10 cellular contexts compared by ENCODE assay signal in genomic region chr10:72087392-72087968, GRCh38. TPM values are rescaled to one million over a fixed set of nuclear protein-coding genes. Genes with fewer than 3 reads are reported as not detected.
DNase-seq lines count a peak whose midpoint lies in the region; ATAC-seq, FAIRE-seq and TF ChIP-seq lines count a peak whose summit lies in the region.
"Had no signal": no experiment of that assay in that cellular context is flagged by ENCODE, and none has a peak within 500 bp of the region (broad histone marks: within the 10 kb centered on the region; RNA-seq: fewer than 3 reads in every experiment).

No MANE protein-coding gene starts in this region.

- POLR2A ChIA-PET in K562 (lab: Yijun Ruan, JAX), result interaction anchor here (1.1 kb wide), 1 partner anchor 39 kb away, joined by 3 read pairs; no protein-coding TSS in a partner anchor

- CTCF ChIA-PET in K562 (lab: Yijun Ruan, JAX; ENCODE audit: low intra/inter-chr PET ratio), result no interaction called here

- H3K4me2 ChIP-seq in K562 (ENCODE audit: insufficient read depth, low read length), result no peak overlapping the region

- no peaks in the 10 kb centered on the region for H3K9me3 ChIP-seq in K562 (replicated peaks; ENCODE audit: control insufficient read depth, insufficient read depth, low read depth, low read length)
- H3K9me3 ChIP-seq in suprapubic skin, result no peaks in the 10 kb centered on the region

- H3K9me1 ChIP-seq in K562 (ENCODE audit: control insufficient read depth, insufficient read depth, low read length), result no peaks in the 10 kb centered on the region

- H3K27ac ChIP-seq in K562 (ENCODE audit: extremely low read depth, low read depth, low read length) (no peak overlapping the region), suprapubic skin (no peak overlapping the region)
- H3K27ac ChIP-seq: 22Rv1 had no signal

- DNase-seq in DMS53 (lab: John Stamatoyannopoulos, UW) (peak; percentile 52), DMS53 treated with DMSO at 0.1 percent for 48 hours (lab: John Stamatoyannopoulos, UW; ENCODE audit: unreplicated experiment) (no peak), K562 (ENCODE audit: extremely low read depth in 1 of 4, low spot score in 3 of 4) (no peak), lower leg skin (ENCODE audit: low spot score in 2 of 2) (peak in 1 of 2 donors; percentile 83), suprapubic skin (ENCODE audit: low spot score in 2 of 2) (no peak)

- peaks cover 2 to 28% of the 10 kb centered on the region in 2 experiments; a peak in 4 of 5 replicates for H3K4me1 ChIP-seq in K562 (replicated peaks in 1 of 2; ENCODE audit: control insufficient read depth in 2 of 2, insufficient read depth in 2 of 2, low read length in 2 of 2)
- H3K4me1 ChIP-seq in suprapubic skin, result peaks cover 20% of the 10 kb centered on the region

- TF ChIP-seq RAD21 in K562 (CRISPR knock-in tag; conservative IDR thresholded peaks at IDR 0.05 in 1 of 2, IDR thresholded peaks at IDR 0.05 in 1 of 2), result no peak

- TF ChIP-seq EP300 in K562 (IDR thresholded peaks at IDR 0.05; ENCODE audit: low read length), result no peak
- TF ChIP-seq EP300 in suprapubic skin (IDR thresholded peaks at IDR 0.05), result no peak

- intact Hi-C loops in K562 (cut with micrococcal nuclease) (no loop called here), lower leg skin (cut with DNase I; ENCODE audit: low total_unique reads) (no loop called here)

- TF ChIP-seq POLR2A in K562 (conservative IDR thresholded peaks at IDR 0.05) (no peak), lower leg skin (IDR thresholded peaks at IDR 0.05) (no peak), suprapubic skin (IDR thresholded peaks at IDR 0.05) (no peak)

- ATAC-seq in K562, result no peak
- ATAC-seq in GM19324 (IDR thresholded peaks at IDR 0.05; ENCODE audit: low FRiP score, unreplicated experiment), result no peak
- no peak for ATAC-seq in HG02973 (IDR thresholded peaks at IDR 0.05; ENCODE audit: unreplicated experiment)
- no peak for ATAC-seq in HG03469 (IDR thresholded peaks at IDR 0.05; ENCODE audit: unreplicated experiment)
- ATAC-seq: Panc1 had no signal

- H3K27me3 ChIP-seq in K562 (ENCODE audit: control insufficient read depth in 2 of 2, insufficient read depth in 2 of 2, low read length in 2 of 2) (no peaks in the 10 kb centered on the region), suprapubic skin (peaks cover 29% of the 10 kb centered on the region)

- in situ Hi-C loops in K562 (cut with MboI), result no loop called here

- no TSS peak for BruUV-seq in K562 (replicated peaks; lab: Mats Ljungman, UMichigan)

- H3K36me3 ChIP-seq in K562 (ENCODE audit: control insufficient read depth, insufficient read depth, low read length) (no peaks in the 10 kb centered on the region), suprapubic skin (peaks cover 4% of the 10 kb centered on the region)

- H3K4me3 ChIP-seq in K562 (no peak overlapping the region), lower leg skin (ENCODE audit: low read depth, poor library complexity, severe bottlenecking) (peak overlapping the region; percentile 6), suprapubic skin (peak overlapping the region; percentile 41)

- no peak overlapping the region for H3K9ac ChIP-seq in K562 (ENCODE audit: insufficient read depth in 1 of 2, low read depth in 2 of 2, low read length in 2 of 2)

- H2AFZ ChIP-seq in K562 (ENCODE audit: low read depth, low read length), result no peak overlapping the region

- TF ChIP-seq CTCF in K562 (IDR thresholded peaks at IDR 0.05 in 2 of 3, conservative IDR thresholded peaks at IDR 0.05 in 1 of 3; ENCODE audit: insufficient read depth in 2 of 3, low read depth in 1 of 3, low read length in 3 of 3) (no peak), lower leg skin (IDR thresholded peaks at IDR 0.05) (no peak), suprapubic skin (IDR thresholded peaks at IDR 0.05) (no peak)

- no peak for FAIRE-seq in K562 (lab: Jason Lieb, UNC)

- no peaks in the 10 kb centered on the region for H3K79me2 ChIP-seq in K562 (ENCODE audit: control insufficient read depth, insufficient read depth, low read length)

- H4K20me1 ChIP-seq in K562 (replicated peaks; ENCODE audit: control insufficient read depth, insufficient read depth, low read length), result no peaks in the 10 kb centered on the region

- WGBS in K562 (ENCODE audit: insufficient coverage, low coverage, missing lambda C conversion rate), result 74% methylated on average over 19 of the region's 50 CpGs
- 5 to 28% methylated on average over 4 to 14 of the region's 50 CpGs for WGBS in lower leg skin, 2 donors
- 0% methylated on average over 3 of the region's 50 CpGs for WGBS in suprapubic skin

TF ChIP-seq in K562, 482 proteins besides CTCF, POLR2A, EP300 and RAD21:
- no peak for TF ChIP-seq ARNT (IDR thresholded peaks at IDR 0.05)
- peak; percentile 20; the same call in 1 of the 2 replicates for TF ChIP-seq ZBTB7A (IDR thresholded peaks at IDR 0.05; ENCODE audit: borderline replicate concordance, control insufficient read depth, low read depth, low read length)
TF ChIP-seq in K562: peak in this region for 1.

RNA-seq across cellular contexts. Expression of gene SPOCK2, which starts 0.9 kb away (rescaled TPM):
- total RNA-seq in K562 (2011; cell fraction: chromatin; rRNA removed; ENCODE audit: low replicate concordance), result 0.46 and 1.2 TPM in 2 replicates
- total RNA-seq in K562 (2011; cell fraction: nucleolus; rRNA removed), result 0.67 and 0.79 TPM in 2 replicates
- total RNA-seq in K562 (2011; cell fraction: nucleoplasm; rRNA removed), result 0.59 and 1.1 TPM in 2 replicates
- total RNA-seq in K562 (2014; rRNA removed), result 0.04 and 0.82 TPM in 2 replicates
- total RNA-seq in K562 (2014; rRNA removed; fragmentation: Illumina TruSeq; extraction: Trizol), result 0.11 and 0.38 TPM in 2 replicates
- total RNA-seq in K562 (2015; rRNA removed; fragmentation: Illumina TruSeq; extraction: Trizol), result 0.11 and 0.19 TPM in 2 replicates
- total RNA-seq in K562 (2021), result 0.63 and 0.86 TPM in 2 replicates
- polyA plus RNA-seq in K562 (2011; rRNA removed), result 0.04 and 0.09 TPM in 2 replicates
- 0.04 and 0.31 TPM in 2 replicates for polyA plus RNA-seq in K562 (2011; cell fraction: cytosol; rRNA removed)
- 0.30 and 0.63 TPM in 2 replicates for polyA plus RNA-seq in K562 (2011; cell fraction: nucleus; rRNA removed)
- 0.17 and 0.46 TPM in 2 replicates for polyA plus RNA-seq in K562 (2012)
- polyA plus RNA-seq in K562 (2014; fragmentation: Illumina TruSeq; extraction: Trizol), result 0.08 and 0.09 TPM in 2 replicates
- polyA plus RNA-seq in K562 (2014; fragmentation: Nextera tagmentation; extraction: Ambion mirVana), result not detected
- 0.12 and 0.52 TPM in 2 replicates for polyA plus RNA-seq in K562 (2014; rRNA removed)
- 0.04 and 0.18 TPM in 2 replicates for polyA minus RNA-seq in K562 (2011; rRNA and poly(A)+ RNA removed)
- not detected in 2 replicates for polyA minus RNA-seq in K562 (2011; cell fraction: cytosol; rRNA and poly(A)+ RNA removed)
- 0.27 and 0.44 TPM in 2 replicates for polyA minus RNA-seq in K562 (2011; cell fraction: nucleus; rRNA and poly(A)+ RNA removed)
- total RNA-seq in lower leg skin, result 1 to 10 TPM in 3 of 4 donors, under 1 TPM in 1; 0.65 to 3.9 (median 3.5) TPM
- 1 to 10 TPM; 1.5 to 3.7 (median 1.8) TPM for total RNA-seq in suprapubic skin
